ENCODE assay signal across 30 cellular contexts in genomic region chr9:88730780-88731179, GRCh38.
"Had no signal": no experiment of that assay in that cellular context is flagged by ENCODE, and none has a peak within 500 bp of the region (broad histone marks: within the 10 kb centered on the region; RNA-seq: fewer than 3 reads in every experiment).

No MANE protein-coding gene starts in this region.

- H3K27me3 ChIP-seq: brain microvascular endothelial cell, Peyer's patch, SJSA1 had no signal

- H3K27ac Mint-ChIP-seq: activated CD4-positive, alpha-beta T cell treated with anti-CD3 and anti-CD28 coated beads, Interleukin-2, amount 10 ng/mL, durations not matched to agents 24 days and 14 days; activated CD8-positive, alpha-beta T cell treated with anti-CD3 and anti-CD28 coated beads for 36 hours; activated naive CD4-positive, alpha-beta T cell treated with anti-CD3 and anti-CD28 coated beads for 36 hours; activated naive CD8-positive, alpha-beta T cell treated with anti-CD3 and anti-CD28 coated beads for 36 hours; activated T-cell treated with anti-CD3 and anti-CD28 coated beads, Interleukin-2, amount 50 U/mL, for 24 hours; activated T-helper 2 cell treated with anti-CD3 and anti-CD28 coated beads, Interferon-gamma antibody, Interleukin-2, Interleukin-4, amounts not matched to agents 10 μg/mL and 5 μg/mL and 100 μg/mL, durations not matched to agents 14 hours and 24 hours and 36 hours; T-helper 1 cell treated with Interleukin-12 subunit alpha and Interleukin-12 subunit beta and Interleukin-4 antibody, amounts not matched to agents 30 μg/mL and 1 μg/mL, for 36 hours; T-helper 2 cell treated with Interferon-gamma antibody and Interleukin-4, amounts not matched to agents 5 μg/mL and 100 μg/mL, for 36 hours had no signal

- H3K4me1 Mint-ChIP-seq: activated CD4-positive, alpha-beta T cell treated with anti-CD3 and anti-CD28 coated beads, Interleukin-2, amount 10 ng/mL, durations not matched to agents 24 days and 14 days; activated naive CD8-positive, alpha-beta T cell treated with anti-CD3 and anti-CD28 coated beads for 36 hours had no signal

- H3K4me3 Mint-ChIP-seq: activated CD4-positive, alpha-beta T cell treated with anti-CD3 and anti-CD28 coated beads, Interleukin-2, amount 10 ng/mL, durations not matched to agents 24 days and 14 days; activated CD8-positive, alpha-beta T cell treated with anti-CD3 and anti-CD28 coated beads for 36 hours; activated naive CD4-positive, alpha-beta T cell treated with anti-CD3 and anti-CD28 coated beads for 36 hours; activated naive CD8-positive, alpha-beta T cell treated with anti-CD3 and anti-CD28 coated beads for 36 hours; activated T-cell treated with anti-CD3 and anti-CD28 coated beads, Interleukin-2, amount 50 U/mL, for 24 hours; T-helper 1 cell treated with Interleukin-12 subunit alpha and Interleukin-12 subunit beta and Interleukin-4 antibody, amounts not matched to agents 30 μg/mL and 1 μg/mL, for 36 hours; T-helper 2 cell treated with Interferon-gamma antibody and Interleukin-4, amounts not matched to agents 5 μg/mL and 100 μg/mL, for 36 hours had no signal

- ATAC-seq: activated CD8-positive, alpha-beta T cell treated with anti-CD3 and anti-CD28 coated beads for 36 hours; PC-3 had no signal

- H3K4me2 ChIP-seq: SK-N-SH had no signal

- H3K9me2 ChIP-seq: SK-N-SH had no signal

- H3K4me3 ChIP-seq: Peyer's patch, SJSA1 had no signal

- H3K27ac ChIP-seq: Peyer's patch, SJSA1 had no signal

- H3K36me3 ChIP-seq: brain microvascular endothelial cell, Peyer's patch, SJSA1 had no signal

- DNase-seq: activated CD4-positive, alpha-beta T cell treated with anti-CD3 and anti-CD28 coated beads, Interleukin-2, amount 10 ng/mL, durations not matched to agents 24 days and 14 days; activated CD4-positive, alpha-beta T cell treated with anti-CD3 and anti-CD28 coated beads, Interleukin-2, amount 50 U/mL, for 4 hours; activated CD8-positive, alpha-beta T cell treated with anti-CD3 and anti-CD28 coated beads for 36 hours; activated gamma-delta T cell treated with Interleukin-2 at 50 U/mL for 16 hours; activated naive CD4-positive, alpha-beta T cell treated with anti-CD3 and anti-CD28 coated beads for 36 hours; activated naive CD8-positive, alpha-beta T cell treated with anti-CD3 and anti-CD28 coated beads for 36 hours; activated T-cell treated with anti-CD3 and anti-CD28 coated beads, Interleukin-2, amount 50 U/mL, for 24 hours; amniotic stem cell; aorta; brain microvascular endothelial cell; central memory CD4-positive, alpha-beta T cell; NCI-H1105; NCI-H1417 treated with DMSO at 0.1 percent for 48 hours; NCI-H1694; NCI-H1930; NCI-H2081 treated with DMSO at 0.1 percent for 48 hours; NCI-H2171; NCI-H510A; NCI-H526; NCI-H748 treated with DMSO at 0.1 percent for 48 hours; NK-92 treated with Interleukin-12 subunit alpha and Interleukin-12 subunit beta, amount 100 ng/mL, for 24 hours; PC-3; Peyer's patch; RPMI8226; SHP77 treated with DMSO at 0.1 percent for 48 hours; SK-N-SH had no signal

- H3K36me3 Mint-ChIP-seq: activated naive CD8-positive, alpha-beta T cell treated with anti-CD3 and anti-CD28 coated beads for 36 hours had no signal

- H3K9me3 Mint-ChIP-seq: activated CD8-positive, alpha-beta T cell treated with anti-CD3 and anti-CD28 coated beads for 36 hours; activated naive CD4-positive, alpha-beta T cell treated with anti-CD3 and anti-CD28 coated beads for 36 hours; activated naive CD8-positive, alpha-beta T cell treated with anti-CD3 and anti-CD28 coated beads for 36 hours; activated T-cell treated with anti-CD3 and anti-CD28 coated beads, Interleukin-2, amount 50 U/mL, for 24 hours; activated T-helper 2 cell treated with anti-CD3 and anti-CD28 coated beads, Interferon-gamma antibody, Interleukin-2, Interleukin-4, amounts not matched to agents 10 μg/mL and 5 μg/mL and 100 μg/mL, durations not matched to agents 14 hours and 24 hours and 36 hours; T-helper 1 cell treated with Interleukin-12 subunit alpha and Interleukin-12 subunit beta and Interleukin-4 antibody, amounts not matched to agents 30 μg/mL and 1 μg/mL, for 36 hours; T-helper 2 cell treated with Interferon-gamma antibody and Interleukin-4, amounts not matched to agents 5 μg/mL and 100 μg/mL, for 36 hours had no signal

- H3K4me1 ChIP-seq: Peyer's patch had no signal

- H3K9ac ChIP-seq: SK-N-SH had no signal

- H3K9me3 ChIP-seq: Peyer's patch, SJSA1, SK-N-SH had no signal
